Comparison of ENCODE assay signal across 19 cellular contexts in the genomic region with DNA sequence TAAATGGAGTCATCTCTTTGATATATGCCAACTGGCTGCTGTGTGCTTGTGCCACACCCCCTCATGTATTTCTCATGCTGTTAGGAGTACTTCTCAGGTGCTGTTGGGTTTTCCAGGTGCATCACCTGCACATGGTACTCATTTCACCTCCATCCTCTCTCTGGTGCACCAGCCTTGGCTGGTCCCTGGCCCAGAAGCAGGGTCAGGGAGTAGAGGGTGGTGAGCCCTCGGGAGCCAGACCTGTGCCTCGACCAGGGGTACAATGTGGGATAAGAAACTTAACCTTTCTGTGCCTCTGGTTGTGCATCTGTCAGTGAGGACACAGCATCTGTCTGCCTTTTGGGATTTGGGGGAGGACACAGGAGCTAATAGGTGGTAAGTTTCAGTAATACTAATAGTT. TPM values are rescaled to one million over a fixed set of nuclear protein-coding genes. Genes with fewer than 3 reads are reported as not detected.
DNase-seq lines count a peak whose midpoint lies in the region; ATAC-seq and TF ChIP-seq lines count a peak whose summit lies in the region.
"Had no signal": no experiment of that assay in that cellular context is flagged by ENCODE, and none has a peak within 500 bp of the region (broad histone marks: within the 10 kb centered on the region; RNA-seq: fewer than 3 reads in every experiment).

No MANE protein-coding gene starts in this region.

- DNase-seq in NCI-H510A treated with DMSO at 0.1 percent for 48 hours (lab: John Stamatoyannopoulos, UW) = peak; percentile 61
- DNase-seq in NCI-H510A (lab: John Stamatoyannopoulos, UW) = no peak
- no peak for DNase-seq in stimulated activated naive CD8-positive, alpha-beta T cell treated with anti-CD3 and anti-CD28 coated beads, Interleukin-15, Interleukin-2, amounts not matched to agents 100 U/mL and 50 U/mL, for 24 hours
- peak; percentile 71 for DNase-seq in osteocyte (ENCODE audit: extremely low spot score, unreplicated experiment)
- no peak for DNase-seq in NCI-H1417 (lab: John Stamatoyannopoulos, UW)
- DNase-seq: 8988T, BE2C, DMS 273 treated with DMSO at 0.1 percent for 48 hours, GDM1, NCI-H1105 treated with DMSO at 0.1 percent for 48 hours, NCI-H2029, NCI-H2171 treated with DMSO at 0.1 percent for 48 hours, NCI-H82, PC-9, SJCRH30 had no signal

- no peaks in the 10 kb centered on the region for H3K9me3 Mint-ChIP-seq in stimulated activated naive CD8-positive, alpha-beta T cell treated with anti-CD3 and anti-CD28 coated beads, Interleukin-15, Interleukin-2, amounts not matched to agents 100 ng/mL and 50 ng/mL, for 24 hours
- no peaks in the 10 kb centered on the region for H3K9me3 Mint-ChIP-seq in osteocyte (ENCODE audit: unreplicated experiment)
- H3K9me3 Mint-ChIP-seq: GM23338 had no signal

- H3K4me1 Mint-ChIP-seq in stimulated activated naive CD8-positive, alpha-beta T cell treated with anti-CD3 and anti-CD28 coated beads, Interleukin-15, Interleukin-2, amounts not matched to agents 100 ng/mL and 50 ng/mL, for 24 hours (ENCODE audit: low read depth) = peaks cover 14% of the 10 kb centered on the region
- no peaks in the 10 kb centered on the region for H3K4me1 Mint-ChIP-seq in osteocyte (ENCODE audit: unreplicated experiment)
- H3K4me1 Mint-ChIP-seq: GM23338 had no signal

- peak overlapping the region; percentile 15 for H3K27ac Mint-ChIP-seq in stimulated activated naive CD8-positive, alpha-beta T cell treated with anti-CD3 and anti-CD28 coated beads, Interleukin-15, Interleukin-2, amounts not matched to agents 100 ng/mL and 50 ng/mL, for 24 hours
- no peak overlapping the region for H3K27ac Mint-ChIP-seq in osteocyte (ENCODE audit: unreplicated experiment)
- H3K27ac Mint-ChIP-seq: GM23338 had no signal

- no peak overlapping the region for H3K4me3 Mint-ChIP-seq in stimulated activated naive CD8-positive, alpha-beta T cell treated with anti-CD3 and anti-CD28 coated beads, Interleukin-15, Interleukin-2, amounts not matched to agents 100 ng/mL and 50 ng/mL, for 24 hours
- no peak overlapping the region for H3K4me3 Mint-ChIP-seq in osteocyte (ENCODE audit: unreplicated experiment)
- H3K4me3 Mint-ChIP-seq: GM23338 had no signal

- no peaks in the 10 kb centered on the region for H3K27me3 Mint-ChIP-seq in stimulated activated naive CD8-positive, alpha-beta T cell treated with anti-CD3 and anti-CD28 coated beads, Interleukin-15, Interleukin-2, amounts not matched to agents 100 ng/mL and 50 ng/mL, for 24 hours
- H3K27me3 Mint-ChIP-seq in osteocyte (ENCODE audit: unreplicated experiment) = no peaks in the 10 kb centered on the region

- peaks cover 78% of the 10 kb centered on the region for H3K36me3 Mint-ChIP-seq in stimulated activated naive CD8-positive, alpha-beta T cell treated with anti-CD3 and anti-CD28 coated beads, Interleukin-15, Interleukin-2, amounts not matched to agents 100 ng/mL and 50 ng/mL, for 24 hours (ENCODE audit: low read depth)
- peaks cover 78% of the 10 kb centered on the region for H3K36me3 Mint-ChIP-seq in osteocyte (ENCODE audit: unreplicated experiment)

- no peak for TF ChIP-seq CTCF in osteocyte (IDR thresholded peaks at IDR 0.05)

- no peak for ATAC-seq in stimulated activated naive CD8-positive, alpha-beta T cell treated with anti-CD3 and anti-CD28 coated beads, Interleukin-15, Interleukin-2, amounts not matched to agents 100 U/mL and 50 U/mL, for 24 hours
- ATAC-seq in GM19023 (IDR thresholded peaks at IDR 0.05; ENCODE audit: unreplicated experiment) (no peak), GM18502 (IDR thresholded peaks at IDR 0.05; ENCODE audit: poor library complexity, unreplicated experiment) (no peak)
- ATAC-seq: GM23338 had no signal

RNA-seq across cellular contexts. Expression of gene SECISBP2, which starts 38.5 kb away (rescaled TPM):
- 30.6 and 31.5 TPM in 2 replicates for total RNA-seq in osteocyte

RNA-seq across cellular contexts. Expression of gene CKS2, which starts 45.8 kb away (rescaled TPM):
- total RNA-seq in osteocyte = 23.7 and 29.2 TPM in 2 replicates

Comparison
In these comparisons a context has a peak if more than half of its experiments do, and no peak if none do; other contexts are left out.
1. DNase-seq: peak in NCI-H510A treated with DMSO at 0.1 percent for 48 hours (single experiment) and osteocyte (single experiment); none in NCI-H510A (single experiment), stimulated activated naive CD8-positive, alpha-beta T cell treated with anti-CD3 and anti-CD28 coated beads, Interleukin-15, Interleukin-2, amounts not matched to agents 100 U/mL and 50 U/mL, for 24 hours (single experiment) and NCI-H1417 (0 of 3).